11 cellular contexts compared by ENCODE assay signal in genomic region chr10:72186213-72186612, GRCh38. TPM values are rescaled to one million over a fixed set of nuclear protein-coding genes. Genes with fewer than 3 reads are reported as not detected.
DNase-seq lines count a peak whose midpoint lies in the region; ATAC-seq, FAIRE-seq and TF ChIP-seq lines count a peak whose summit lies in the region.
"Had no signal": no experiment of that assay in that cellular context is flagged by ENCODE, and none has a peak within 500 bp of the region (broad histone marks: within the 10 kb centered on the region; RNA-seq: fewer than 3 reads in every experiment).

No MANE protein-coding gene starts in this region.

- H3K9me1 ChIP-seq in endothelial cell of umbilical vein (replicated peaks; ENCODE audit: control insufficient read depth, extremely low read depth, insufficient read depth, low read length), result no peaks in the 10 kb centered on the region

- dilution Hi-C loops in endothelial cell of umbilical vein (cut with MboI; ENCODE audit: extremely low pct_ligation_motif_present, low sequenced_read_pairs), result no loop called here

- H3K4ac ChIP-seq in mesenchymal stem cell (ENCODE audit: low read depth in 1 of 2, low read length in 2 of 2), result no peak overlapping the region

- no peak overlapping the region for H2AK5ac ChIP-seq in mesenchymal stem cell (ENCODE audit: low read length, severe bottlenecking)

- POLR2A ChIA-PET in endothelial cell of umbilical vein (lab: Charles Lee), result interaction anchor here (0.6 to 1.0 kb wide), 4 partner anchors 10 to 60 kb away, joined by 3 to 6 read pairs (median 4); no protein-coding TSS in a partner anchor

- no peak overlapping the region for H4K8ac ChIP-seq in mesenchymal stem cell (ENCODE audit: low read length)

- peak overlapping the region; percentile 81 for H2AFZ ChIP-seq in endothelial cell of umbilical vein (ENCODE audit: low read depth, low read length)
- no peak overlapping the region for H2AFZ ChIP-seq in mesenchymal stem cell (ENCODE audit: low read depth, low read length)

- BruUV-seq in endothelial cell of umbilical vein (replicated peaks; lab: Mats Ljungman, UMichigan), result TSS peak; percentile 64

- no peak overlapping the region for H2BK15ac ChIP-seq in mesenchymal stem cell (ENCODE audit: low read depth, poor library complexity, severe bottlenecking)

- H3K27me3 ChIP-seq in endothelial cell of umbilical vein (ENCODE audit: control insufficient read depth in 2 of 2, insufficient read depth in 2 of 2, low read length in 2 of 2) (no peaks in the 10 kb centered on the region), mesenchymal stem cell (ENCODE audit: control insufficient read depth in 1 of 2, insufficient read depth in 1 of 2, low read length in 2 of 2) (no peaks in the 10 kb centered on the region), thymus (ENCODE audit: control insufficient read depth, insufficient read depth) (no peaks in the 10 kb centered on the region), brain microvascular endothelial cell (replicated peaks) (no peaks in the 10 kb centered on the region)

- CTCF ChIA-PET in endothelial cell of umbilical vein (lab: Charles Lee), result interaction anchor here (0.7 to 2.0 kb wide), 8 partner anchors 9 to 857 kb away, joined by 3 to 13 read pairs (median 6); no protein-coding TSS in a partner anchor

- H2BK120ac ChIP-seq in mesenchymal stem cell (ENCODE audit: low read depth, low read length), result no peak overlapping the region

- FAIRE-seq in endothelial cell of umbilical vein (lab: Jason Lieb, UNC), result no peak

- intact Hi-C loops in endothelial cell of umbilical vein (cut with micrococcal nuclease), result loop anchor here (2.0 kb wide), 1 partner anchor 15 kb away; no protein-coding TSS in a partner anchor

- H3K27ac ChIP-seq in endothelial cell of umbilical vein (ENCODE audit: insufficient read depth, low read depth, low read length), result peak overlapping the region; percentile 57
- no peak overlapping the region for H3K27ac ChIP-seq in mesenchymal stem cell (ENCODE audit: low read length, poor library complexity, severe bottlenecking)
- peak overlapping the region; percentile 18 for H3K27ac ChIP-seq in thymus (ENCODE audit: low read depth)
- no peak overlapping the region for H3K27ac ChIP-seq in brain microvascular endothelial cell
- H3K27ac ChIP-seq: KMS-11 had no signal

- peaks cover 9% of the 10 kb centered on the region for H3K79me1 ChIP-seq in mesenchymal stem cell (replicated peaks; ENCODE audit: low read length, poor library complexity, severe bottlenecking)

- DNase-seq in NCI-H226 (peak; percentile 37), endothelial cell of umbilical vein (ENCODE audit: low read depth, low spot score) (no peak), mesenchymal stem cell (peak; percentile 52), RKO (ENCODE audit: low spot score) (no peak), brain microvascular endothelial cell (no peak)
- no peak for DNase-seq in activated T-cell treated with anti-CD3 and anti-CD28 coated beads, Interleukin-2, amount 50 U/mL, for 48 hours
- DNase-seq: activated naive CD4-positive, alpha-beta T cell treated with anti-CD3 and anti-CD28 coated beads, Interleukin-2, amount 50 U/mL, for 16 hours; stimulated activated naive CD8-positive, alpha-beta T cell treated with anti-CD3 and anti-CD28 coated beads, Interleukin-15, amount 100 ng/mL, for 72 hours had no signal

- H3K9ac ChIP-seq in endothelial cell of umbilical vein (replicated peaks; ENCODE audit: extremely low read depth, insufficient read depth, low read length) (peak overlapping the region; percentile 61), mesenchymal stem cell (ENCODE audit: low read length) (peak overlapping the region; percentile 93)
- H3K9ac ChIP-seq: KMS-11 had no signal

- H2BK12ac ChIP-seq in mesenchymal stem cell (ENCODE audit: low read length in 2 of 2), result no peak overlapping the region

- in situ Hi-C loops in brain microvascular endothelial cell (cut with HindIII; ENCODE audit: low pct_ligation_motif_present, low sequenced_read_pairs), result no loop called here

- peak overlapping the region; percentile 51 for H3K4me2 ChIP-seq in endothelial cell of umbilical vein (ENCODE audit: insufficient read depth, low read length)
- H3K4me2 ChIP-seq in mesenchymal stem cell (ENCODE audit: low read length, poor library complexity, severe bottlenecking), result no peak overlapping the region
- H3K4me2 ChIP-seq: KMS-11 had no signal

- H3K14ac ChIP-seq in mesenchymal stem cell (ENCODE audit: low read length in 2 of 2), result no peak overlapping the region

- H4K91ac ChIP-seq in mesenchymal stem cell (ENCODE audit: low read length), result no peak overlapping the region

- H2BK5ac ChIP-seq in mesenchymal stem cell (ENCODE audit: low read depth, low read length, poor library complexity, severe bottlenecking), result no peak overlapping the region

- TF ChIP-seq CTCF in endothelial cell of umbilical vein (IDR thresholded peaks at IDR 0.05; ENCODE audit: extremely low read depth in 1 of 2, insufficient read depth in 1 of 2, low read depth in 1 of 2, low read length in 2 of 2), result no peak
- TF ChIP-seq CTCF in brain microvascular endothelial cell (IDR thresholded peaks at IDR 0.05; ENCODE audit: low read depth, low read length, missing control alignments), result no peak

- H4K20me1 ChIP-seq in endothelial cell of umbilical vein (replicated peaks; ENCODE audit: control insufficient read depth, extremely low read depth, insufficient read depth, low read length), result no peaks in the 10 kb centered on the region

- H3K9me3 ChIP-seq in endothelial cell of umbilical vein (replicated peaks; ENCODE audit: control insufficient read depth, insufficient read depth, low read length) (no peaks in the 10 kb centered on the region), mesenchymal stem cell (ENCODE audit: control insufficient read depth, low read length) (peaks cover 9% of the 10 kb centered on the region), thymus (ENCODE audit: control insufficient read depth) (no peaks in the 10 kb centered on the region)

- H3K18ac ChIP-seq in mesenchymal stem cell (ENCODE audit: low read depth in 1 of 2, low read length in 2 of 2), result no peak overlapping the region

- ATAC-seq in HG02870 (IDR thresholded peaks at IDR 0.05; ENCODE audit: unreplicated experiment), result no peak
- ATAC-seq: stimulated activated naive CD8-positive, alpha-beta T cell treated with anti-CD3 and anti-CD28 coated beads, Interleukin-15, amount 100 ng/mL, for 72 hours had no signal

- no peaks in the 10 kb centered on the region for H3K36me3 ChIP-seq in endothelial cell of umbilical vein (ENCODE audit: control insufficient read depth in 2 of 2, extremely low read depth in 1 of 2, insufficient read depth in 2 of 2, low read length in 2 of 2)
- peaks cover 3 to 19% of the 10 kb centered on the region in 2 experiments for H3K36me3 ChIP-seq in mesenchymal stem cell (ENCODE audit: control insufficient read depth in 1 of 2, insufficient read depth in 2 of 2, low read depth in 1 of 2, low read length in 2 of 2)
- H3K36me3 ChIP-seq in thymus (ENCODE audit: control insufficient read depth, insufficient read depth), result no peaks in the 10 kb centered on the region
- H3K36me3 ChIP-seq in brain microvascular endothelial cell (replicated peaks), result peaks cover 3% of the 10 kb centered on the region

- peaks cover 11% of the 10 kb centered on the region for H3K4me1 ChIP-seq in endothelial cell of umbilical vein (ENCODE audit: control insufficient read depth, extremely low read depth, insufficient read depth, low read length)
- H3K4me1 ChIP-seq in mesenchymal stem cell (ENCODE audit: control insufficient read depth, insufficient read depth, low read depth, low read length), result no peaks in the 10 kb centered on the region
- no peaks in the 10 kb centered on the region for H3K4me1 ChIP-seq in thymus (ENCODE audit: control insufficient read depth, insufficient read depth, low read length)

- TF ChIP-seq POLR2A in endothelial cell of umbilical vein (IDR thresholded peaks at IDR 0.05; ENCODE audit: low read depth, low read length), result no peak

- H3K4me3 ChIP-seq in endothelial cell of umbilical vein (replicated peaks in 1 of 3; ENCODE audit: insufficient read depth in 1 of 3, low read depth in 1 of 3, low read length in 3 of 3) (peak overlapping the region in 1 of 3 experiments; percentile 39), mesenchymal stem cell (ENCODE audit: insufficient read depth in 1 of 2, low read depth in 1 of 2, low read length in 2 of 2) (peak overlapping the region in 1 of 2 experiments; percentile 64), thymus (ENCODE audit: low read length) (no peak overlapping the region), brain microvascular endothelial cell (ENCODE audit: low read depth, low read length) (no peak overlapping the region)

- no peaks in the 10 kb centered on the region for H3K79me2 ChIP-seq in endothelial cell of umbilical vein (ENCODE audit: control insufficient read depth, insufficient read depth, low read length)

- no peak overlapping the region for H3K23ac ChIP-seq in mesenchymal stem cell (ENCODE audit: low read length in 2 of 2)

TF ChIP-seq in endothelial cell of umbilical vein, 7 proteins besides CTCF, POLR2A, EP300 and RAD21:
- no peak for TF ChIP-seq JUN (IDR thresholded peaks at IDR 0.05; ENCODE audit: borderline replicate concordance, insufficient read depth, insufficient read length, low read depth)

RNA-seq across cellular contexts. Expression of gene ANAPC16, which starts 29.6 kb away (rescaled TPM):
- 44.2 and 44.4 TPM in 2 replicates for total RNA-seq in endothelial cell of umbilical vein
- polyA plus RNA-seq in endothelial cell of umbilical vein (32.2 and 38.1 TPM in 2 replicates), thymus (349 TPM)
- 43.3 and 47.2 TPM in 2 replicates for polyA plus RNA-seq in endothelial cell of umbilical vein (2011; cell fraction: cytosol; rRNA removed)
- 16.6 and 16.9 TPM in 2 replicates for polyA plus RNA-seq in endothelial cell of umbilical vein (2011; cell fraction: nucleus; rRNA removed)
- 39.8 and 46.4 TPM in 2 replicates for polyA plus RNA-seq in endothelial cell of umbilical vein (2012)
- polyA minus RNA-seq in endothelial cell of umbilical vein, result 21.9 and 28.2 TPM in 2 replicates
- polyA minus RNA-seq in endothelial cell of umbilical vein (2011; cell fraction: cytosol; rRNA and poly(A)+ RNA removed), result 20.9 TPM
- polyA minus RNA-seq in endothelial cell of umbilical vein (2011; cell fraction: nucleus; rRNA and poly(A)+ RNA removed), result 3.8 and 5.8 TPM in 2 replicates
- 63.6 TPM for polyA plus RNA-seq in mesenchymal stem cell (2013, experiment 1 of 2)
- 65.1 TPM for polyA plus RNA-seq in mesenchymal stem cell (2013, experiment 2 of 2)

RNA-seq across cellular contexts. Expression of gene ASCC1, which starts 29.9 kb away (rescaled TPM):
- total RNA-seq in endothelial cell of umbilical vein, result 24.9 and 28.2 TPM in 2 replicates
- 14.9 and 16.0 TPM in 2 replicates for polyA plus RNA-seq in endothelial cell of umbilical vein
- polyA plus RNA-seq in endothelial cell of umbilical vein (2011; cell fraction: cytosol; rRNA removed), result 19.2 and 19.8 TPM in 2 replicates
- polyA plus RNA-seq in endothelial cell of umbilical vein (2011; cell fraction: nucleus; rRNA removed), result 13.6 and 15.4 TPM in 2 replicates
- 24.8 and 28.0 TPM in 2 replicates for polyA plus RNA-seq in endothelial cell of umbilical vein (2012)
- 15.5 and 29.6 TPM in 2 replicates for polyA minus RNA-seq in endothelial cell of umbilical vein
- 30.7 TPM for polyA minus RNA-seq in endothelial cell of umbilical vein (2011; cell fraction: cytosol; rRNA and poly(A)+ RNA removed)
- 14.8 and 16.6 TPM in 2 replicates for polyA minus RNA-seq in endothelial cell of umbilical vein (2011; cell fraction: nucleus; rRNA and poly(A)+ RNA removed)
- 36.0 TPM for polyA plus RNA-seq in mesenchymal stem cell (2013, experiment 1 of 2)
- 36.1 TPM for polyA plus RNA-seq in mesenchymal stem cell (2013, experiment 2 of 2)
- 29.7 TPM for polyA plus RNA-seq in thymus

Comparison
In these comparisons a context has a peak if more than half of its experiments do, and no peak if none do; other contexts are left out.
1. DNase-seq: peak in NCI-H226 (single experiment) and mesenchymal stem cell (single experiment); none in endothelial cell of umbilical vein (single experiment), activated T-cell treated with anti-CD3 and anti-CD28 coated beads, Interleukin-2, amount 50 U/mL, for 48 hours (0 of 2), RKO (single experiment) and brain microvascular endothelial cell (single experiment).
2. H3K27ac ChIP-seq: peak in endothelial cell of umbilical vein (single experiment) and thymus (single experiment); none in mesenchymal stem cell (single experiment) and brain microvascular endothelial cell (single experiment).